ENCODE assay signal across 9 cellular contexts in genomic region chr15:80274554-80274953, GRCh38. TPM values are rescaled to one million over a fixed set of nuclear protein-coding genes. Genes with fewer than 3 reads are reported as not detected.
"Had no signal": no experiment of that assay in that cellular context is flagged by ENCODE, and none has a peak within 500 bp of the region (broad histone marks: within the 10 kb centered on the region; RNA-seq: fewer than 3 reads in every experiment).

No MANE protein-coding gene starts in this region.

- H3K27ac ChIP-seq: HL-60, KMS-11 had no signal

- H3K4me2 ChIP-seq: KMS-11 had no signal

- DNase-seq: IMR-90, KBM-7, KG1 had no signal

- ATAC-seq: K562 had no signal

- FAIRE-seq: HTR-8/SVneo, K562 had no signal

- H3K9ac ChIP-seq: KMS-11 had no signal

- H3K4me3 ChIP-seq: K562 had no signal

RNA-seq across cellular contexts. Expression of gene CTXND1, which starts 22.5 kb away (rescaled TPM):
- total RNA-seq: HT-29, HT1080, IMR-90, K562 had no signal
- polyA plus RNA-seq: IMR-90 had no signal
